Comparison of ENCODE assay signal across 9 cellular contexts in genomic region chr12:23950775-23951391, GRCh38. TPM values are rescaled to one million over a fixed set of nuclear protein-coding genes. Genes with fewer than 3 reads are reported as not detected.
DNase-seq lines count a peak whose midpoint lies in the region; ATAC-seq and TF ChIP-seq lines count a peak whose summit lies in the region.
"Had no signal": no experiment of that assay in that cellular context is flagged by ENCODE, and none has a peak within 500 bp of the region (broad histone marks: within the 10 kb centered on the region; RNA-seq: fewer than 3 reads in every experiment).

No MANE protein-coding gene starts in this region.

- peak overlapping the region; percentile 21 for H3K9ac ChIP-seq in NT2/D1 (ENCODE audit: insufficient read length, low read depth)

- no peak for TF ChIP-seq CTCF in natural killer cell (IDR thresholded peaks at IDR 0.05)

- H3K9me3 Mint-ChIP-seq in natural killer cell, result no peaks in the 10 kb centered on the region

- H3K36me3 Mint-ChIP-seq in natural killer cell, result no peaks in the 10 kb centered on the region
- H3K36me3 Mint-ChIP-seq: brain had no signal

- H3K27me3 Mint-ChIP-seq in natural killer cell (ENCODE audit: low read depth in 2 of 2), result no peaks in the 10 kb centered on the region
- H3K27me3 Mint-ChIP-seq: brain had no signal

- H3K27me3 ChIP-seq in NT2/D1 (ENCODE audit: insufficient read depth, insufficient read length), result peaks cover 31% of the 10 kb centered on the region

- intact Hi-C loops in natural killer cell (cut with micrococcal nuclease), result no loop called here

- H3K4me3 Mint-ChIP-seq in natural killer cell, result no peak overlapping the region

- no peak overlapping the region for H3K27ac Mint-ChIP-seq in natural killer cell

- no peaks in the 10 kb centered on the region for H3K9me3 ChIP-seq in NT2/D1 (ENCODE audit: insufficient read depth, low read length)

- ATAC-seq in HG02938 (IDR thresholded peaks at IDR 0.05; ENCODE audit: unreplicated experiment) (no peak), natural killer cell (no peak), GM18520 (IDR thresholded peaks at IDR 0.05; ENCODE audit: unreplicated experiment) (no peak)

- H3K4me1 Mint-ChIP-seq in natural killer cell, result no peaks in the 10 kb centered on the region

- no peaks in the 10 kb centered on the region for H3K4me1 ChIP-seq in NT2/D1 (ENCODE audit: insufficient read depth, insufficient read length)

- DNase-seq in EH (ENCODE audit: low read depth) (peak; percentile 2), NT2/D1 (ENCODE audit: low read depth, low spot score) (peak; percentile 27), globus pallidus (ENCODE audit: low spot score) (peak; percentile 16), occipital lobe (lab: John Stamatoyannopoulos, UW) (peak; percentile 2), natural killer cell (no peak)
- DNase-seq in NK-92 treated with Interleukin-12 subunit alpha and Interleukin-12 subunit beta, amount 100 ng/mL, for 24 hours (lab: John Stamatoyannopoulos, UW), result no peak

- H3K4me3 ChIP-seq in NT2/D1 (ENCODE audit: insufficient read length, low read depth), result peak overlapping the region; percentile 42

- no peaks in the 10 kb centered on the region for H3K36me3 ChIP-seq in NT2/D1 (ENCODE audit: insufficient read depth, insufficient read length, low read length)

RNA-seq across cellular contexts. Expression of gene SOX5, which starts 1.4 kb away (rescaled TPM):
- total RNA-seq in occipital lobe, result 209 TPM
- under 1 TPM in 2 of 3 donors, not detected in 1; 0.80 to 0.95 TPM for total RNA-seq in natural killer cell

Comparison
In these comparisons a context has a peak if more than half of its experiments do, and no peak if none do; other contexts are left out.
1. DNase-seq: peak in EH (single experiment), NT2/D1 (single experiment), globus pallidus (single experiment) and occipital lobe (single experiment); none in NK-92 treated with Interleukin-12 subunit alpha and Interleukin-12 subunit beta, amount 100 ng/mL, for 24 hours (single experiment) and natural killer cell (single experiment).
2. RNA of gene SOX5, which starts 1.4 kb away (total RNA-seq): 209 TPM in occipital lobe (single experiment); 0.80 to 0.95 TPM in natural killer cell; every median in the first group is over 100 times any median in the second.